In the genomic region with DNA sequence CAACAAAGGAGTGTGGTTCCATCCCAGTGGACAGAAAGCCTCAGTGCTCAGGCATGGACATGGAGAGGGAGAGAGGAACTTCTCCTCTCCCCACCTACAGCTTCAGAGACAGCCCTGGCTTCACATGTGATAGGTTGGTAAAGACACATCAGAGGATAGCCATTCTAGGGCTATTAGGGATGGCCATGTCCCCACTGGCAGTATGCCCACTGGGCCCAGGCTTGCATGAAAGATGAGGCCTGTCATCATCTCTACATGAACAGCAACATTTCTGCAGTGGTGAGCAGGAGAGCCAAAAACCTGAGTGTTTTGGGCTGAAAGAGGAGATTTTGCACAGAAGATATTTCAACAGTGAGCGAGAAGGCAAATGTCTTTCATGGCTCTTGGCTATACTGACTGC, we compare ENCODE assay signal across 13 cellular contexts.
A peak's percentile ranks its signal among the peaks of the same experiment; 100 is the strongest.
DNase-seq lines count a peak whose midpoint lies in the region; ATAC-seq and TF ChIP-seq lines count a peak whose summit lies in the region.
"Had no signal": no experiment of that assay in that cellular context is flagged by ENCODE, and none has a peak within 500 bp of the region (broad histone marks: within the 10 kb centered on the region; RNA-seq: fewer than 3 reads in every experiment).

No MANE protein-coding gene starts in this region.

- H3K4me1 ChIP-seq in OCI-LY3 (ENCODE audit: low read length): no peaks in the 10 kb centered on the region
- H3K4me1 ChIP-seq in aorta (ENCODE audit: control insufficient read depth in 1 of 2, insufficient read depth in 2 of 2, low read length in 2 of 2): no peaks in the 10 kb centered on the region
- H3K4me1 ChIP-seq in gastrocnemius medialis: no peaks in the 10 kb centered on the region
- H3K4me1 ChIP-seq: BLaER1 had no signal

- in situ Hi-C loops in gastrocnemius medialis (cut with MboI; ENCODE audit: low sequenced_read_pairs in 4 of 4): no loop called here

- no peaks in the 10 kb centered on the region for H3K79me2 ChIP-seq in OCI-LY3 (ENCODE audit: low read length)

- peak; percentile 11 for ATAC-seq in GM19438 (IDR thresholded peaks at IDR 0.05; ENCODE audit: low read depth, unreplicated experiment)
- peak; percentile 4 for ATAC-seq in HG02759 (IDR thresholded peaks at IDR 0.05; ENCODE audit: unreplicated experiment)
- peak; percentile 16 for ATAC-seq in aorta (ENCODE audit: low FRiP score)
- no peak for ATAC-seq in left cardiac atrium
- ATAC-seq in gastrocnemius medialis: no peak
- ATAC-seq: T-helper 17 cell had no signal

- no peaks in the 10 kb centered on the region for H4K20me1 ChIP-seq in OCI-LY3 (ENCODE audit: insufficient read depth, low read length)
- H4K20me1 ChIP-seq: BLaER1 had no signal

- intact Hi-C loops in aorta (cut with DNase I) (no loop called here), left cardiac atrium (cut with DNase I) (no loop called here), gastrocnemius medialis (cut with DNase I; ENCODE audit: low total_unique reads) (no loop called here)

- TF ChIP-seq CTCF in OCI-LY3 (IDR thresholded peaks at IDR 0.05; ENCODE audit: low read depth, low read length) (no peak), gastrocnemius medialis (IDR thresholded peaks at IDR 0.05 in 4 of 5, conservative IDR thresholded peaks at IDR 0.05 in 1 of 5) (no peak)

- no peak overlapping the region for H3K4me2 ChIP-seq in OCI-LY3 (ENCODE audit: low read length)
- H3K4me2 ChIP-seq: BLaER1 had no signal

- H3K9me3 ChIP-seq in OCI-LY3 (ENCODE audit: insufficient read depth, low read length) (no peaks in the 10 kb centered on the region), aorta (ENCODE audit: control insufficient read depth, low read length) (no peaks in the 10 kb centered on the region), gastrocnemius medialis (no peaks in the 10 kb centered on the region)

- no peaks in the 10 kb centered on the region for H3K27me3 ChIP-seq in OCI-LY3 (ENCODE audit: low read depth, low read length)
- no peaks in the 10 kb centered on the region for H3K27me3 ChIP-seq in aorta (ENCODE audit: control insufficient read depth in 1 of 2, insufficient read depth in 2 of 2, low read length in 1 of 2)
- no peaks in the 10 kb centered on the region for H3K27me3 ChIP-seq in gastrocnemius medialis
- H3K27me3 ChIP-seq: BLaER1 had no signal

- peak overlapping the region; percentile 50; the same call in 1 of the 2 replicates for H2AFZ ChIP-seq in OCI-LY3 (ENCODE audit: low read depth, low read length)

- no peaks in the 10 kb centered on the region for H3K36me3 ChIP-seq in OCI-LY3 (replicated peaks; ENCODE audit: low read depth, low read length)
- H3K36me3 ChIP-seq in aorta (ENCODE audit: control insufficient read depth in 1 of 2, insufficient read depth in 2 of 2, low read length in 1 of 2): no peaks in the 10 kb centered on the region
- no peaks in the 10 kb centered on the region for H3K36me3 ChIP-seq in gastrocnemius medialis
- H3K36me3 ChIP-seq: BLaER1 had no signal

- TF ChIP-seq POLR2A in gastrocnemius medialis (IDR thresholded peaks at IDR 0.05): no peak

- H3K4me3 ChIP-seq in OCI-LY3 (ENCODE audit: low read length) (no peak overlapping the region), aorta (ENCODE audit: low read length in 2 of 2) (no peak overlapping the region), gastrocnemius medialis (no peak overlapping the region)
- H3K4me3 ChIP-seq: BLaER1 had no signal

- H3K27ac ChIP-seq in OCI-LY3 (ENCODE audit: low read length) (no peak overlapping the region), aorta (ENCODE audit: low read depth in 1 of 2, low read length in 2 of 2) (no peak overlapping the region), gastrocnemius medialis (no peak overlapping the region)
- H3K27ac ChIP-seq: BLaER1 had no signal

- H3K9ac ChIP-seq in OCI-LY3 (ENCODE audit: low read length): no peak overlapping the region
- H3K9ac ChIP-seq: BLaER1 had no signal

- 92 to 95% methylated on average over 1 of the region's 1 CpG for WGBS in aorta, 2 donors

- DNase-seq in aorta (no peak), left cardiac atrium (no peak), RKO (ENCODE audit: low spot score) (no peak), gastrocnemius medialis (no peak)
- DNase-seq: CD4-positive, alpha-beta memory T cell; HFFc6; NCI-H1417 treated with DMSO at 0.1 percent for 48 hours; NCI-H187 treated with DMSO at 0.1 percent for 48 hours; T-helper 17 cell had no signal

Comparison
In these comparisons a context has a peak if more than half of its experiments do, and no peak if none do; other contexts are left out.
1. ATAC-seq: peak in GM19438 (single experiment), HG02759 (single experiment) and aorta (single experiment); none in left cardiac atrium (0 of 2) and gastrocnemius medialis (0 of 2).